In genomic region chr2:219029829-219030165, GRCh38 we compare ENCODE assay signal across 1 cellular context.
TF ChIP-seq lines count a peak whose summit lies in the region.

No MANE protein-coding gene starts in this region.

TF ChIP-seq in HepG2, 621 proteins besides CTCF, POLR2A, EP300 and RAD21 (continued from another document):
- TF ChIP-seq ZNF18 (CRISPR knock-in tag; IDR thresholded peaks at IDR 0.05; ENCODE audit: insufficient replicate concordance) (no peak), GABPB1 (CRISPR knock-in tag; IDR thresholded peaks at IDR 0.05) (peak; percentile 54), MED8 (CRISPR knock-in tag; IDR thresholded peaks at IDR 0.05; ENCODE audit: insufficient replicate concordance) (no peak), ZNF572 (CRISPR knock-in tag; IDR thresholded peaks at IDR 0.05) (0 out of 2 replicates have a peak, but pooled peaks have one; percentile 21), ZNF230 (CRISPR knock-in tag; IDR thresholded peaks at IDR 0.05) (0 out of 2 replicates have a peak, but pooled peaks have one; percentile 51), GATAD1 (CRISPR knock-in tag; IDR thresholded peaks at IDR 0.05) (no peak), DRAP1 (CRISPR knock-in tag; IDR thresholded peaks at IDR 0.05) (0 out of 2 replicates have a peak, but pooled peaks have one; percentile 36), SP4 (CRISPR knock-in tag; IDR thresholded peaks at IDR 0.05) (0 out of 2 replicates have a peak, but pooled peaks have one; percentile 39), ZFP1 (CRISPR knock-in tag; IDR thresholded peaks at IDR 0.05) (0 out of 2 replicates have a peak, but pooled peaks have one; percentile 46), ZNF687 (CRISPR knock-in tag; IDR thresholded peaks at IDR 0.05) (0 out of 2 replicates have a peak, but pooled peaks have one; percentile 35), ZFX (CRISPR knock-in tag; IDR thresholded peaks at IDR 0.05; ENCODE audit: low read depth) (peak; percentile 28; the same call in 1 of the 2 replicates), SP5 (CRISPR knock-in tag; IDR thresholded peaks at IDR 0.05; ENCODE audit: borderline replicate concordance, low read depth) (peak; percentile 84; the same call in 1 of the 2 replicates), HES4 (CRISPR knock-in tag; IDR thresholded peaks at IDR 0.05; ENCODE audit: borderline replicate concordance) (no peak), SOX6 (IDR thresholded peaks at IDR 0.05) (no peak), SOX6 (CRISPR knock-in tag; IDR thresholded peaks at IDR 0.05) (0 out of 2 replicates have a peak, but pooled peaks have one; percentile 17)
- TF ChIP-seq, protein P1, sequence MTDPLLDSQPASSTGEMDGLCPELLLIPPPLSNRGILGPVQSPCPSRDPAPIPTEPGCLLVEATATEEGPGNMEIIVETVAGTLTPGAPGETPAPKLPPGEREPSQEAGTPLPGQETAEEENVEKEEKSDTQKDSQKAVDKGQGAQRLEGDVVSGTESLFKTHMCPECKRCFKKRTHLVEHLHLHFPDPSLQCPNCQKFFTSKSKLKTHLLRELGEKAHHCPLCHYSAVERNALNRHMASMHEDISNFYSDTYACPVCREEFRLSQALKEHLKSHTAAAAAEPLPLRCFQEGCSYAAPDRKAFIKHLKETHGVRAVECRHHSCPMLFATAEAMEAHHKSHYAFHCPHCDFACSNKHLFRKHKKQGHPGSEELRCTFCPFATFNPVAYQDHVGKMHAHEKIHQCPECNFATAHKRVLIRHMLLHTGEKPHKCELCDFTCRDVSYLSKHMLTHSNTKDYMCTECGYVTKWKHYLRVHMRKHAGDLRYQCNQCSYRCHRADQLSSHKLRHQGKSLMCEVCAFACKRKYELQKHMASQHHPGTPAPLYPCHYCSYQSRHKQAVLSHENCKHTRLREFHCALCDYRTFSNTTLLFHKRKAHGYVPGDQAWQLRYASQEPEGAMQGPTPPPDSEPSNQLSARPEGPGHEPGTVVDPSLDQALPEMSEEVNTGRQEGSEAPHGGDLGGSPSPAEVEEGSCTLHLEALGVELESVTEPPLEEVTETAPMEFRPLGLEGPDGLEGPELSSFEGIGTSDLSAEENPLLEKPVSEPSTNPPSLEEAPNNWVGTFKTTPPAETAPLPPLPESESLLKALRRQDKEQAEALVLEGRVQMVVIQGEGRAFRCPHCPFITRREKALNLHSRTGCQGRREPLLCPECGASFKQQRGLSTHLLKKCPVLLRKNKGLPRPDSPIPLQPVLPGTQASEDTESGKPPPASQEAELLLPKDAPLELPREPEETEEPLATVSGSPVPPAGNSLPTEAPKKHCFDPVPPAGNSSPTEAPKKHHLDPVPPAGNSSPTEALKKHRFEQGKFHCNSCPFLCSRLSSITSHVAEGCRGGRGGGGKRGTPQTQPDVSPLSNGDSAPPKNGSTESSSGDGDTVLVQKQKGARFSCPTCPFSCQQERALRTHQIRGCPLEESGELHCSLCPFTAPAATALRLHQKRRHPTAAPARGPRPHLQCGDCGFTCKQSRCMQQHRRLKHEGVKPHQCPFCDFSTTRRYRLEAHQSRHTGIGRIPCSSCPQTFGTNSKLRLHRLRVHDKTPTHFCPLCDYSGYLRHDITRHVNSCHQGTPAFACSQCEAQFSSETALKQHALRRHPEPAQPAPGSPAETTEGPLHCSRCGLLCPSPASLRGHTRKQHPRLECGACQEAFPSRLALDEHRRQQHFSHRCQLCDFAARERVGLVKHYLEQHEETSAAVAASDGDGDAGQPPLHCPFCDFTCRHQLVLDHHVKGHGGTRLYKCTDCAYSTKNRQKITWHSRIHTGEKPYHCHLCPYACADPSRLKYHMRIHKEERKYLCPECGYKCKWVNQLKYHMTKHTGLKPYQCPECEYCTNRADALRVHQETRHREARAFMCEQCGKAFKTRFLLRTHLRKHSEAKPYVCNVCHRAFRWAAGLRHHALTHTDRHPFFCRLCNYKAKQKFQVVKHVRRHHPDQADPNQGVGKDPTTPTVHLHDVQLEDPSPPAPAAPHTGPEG (CRISPR knock-in tag; IDR thresholded peaks at IDR 0.05) = no peak
- TF ChIP-seq, protein P2, sequence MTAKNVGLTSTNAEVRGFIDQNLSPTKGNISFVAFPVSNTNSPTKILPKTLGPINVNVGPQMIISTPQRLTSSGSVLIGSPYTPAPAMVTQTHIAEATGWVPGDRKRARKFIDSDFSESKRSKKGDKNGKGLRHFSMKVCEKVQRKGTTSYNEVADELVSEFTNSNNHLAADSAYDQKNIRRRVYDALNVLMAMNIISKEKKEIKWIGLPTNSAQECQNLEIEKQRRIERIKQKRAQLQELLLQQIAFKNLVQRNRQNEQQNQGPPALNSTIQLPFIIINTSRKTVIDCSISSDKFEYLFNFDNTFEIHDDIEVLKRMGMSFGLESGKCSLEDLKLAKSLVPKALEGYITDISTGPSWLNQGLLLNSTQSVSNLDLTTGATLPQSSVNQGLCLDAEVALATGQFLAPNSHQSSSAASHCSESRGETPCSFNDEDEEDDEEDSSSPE (CRISPR knock-in tag; IDR thresholded peaks at IDR 0.05) = no peak
- TF ChIP-seq, protein P3, sequence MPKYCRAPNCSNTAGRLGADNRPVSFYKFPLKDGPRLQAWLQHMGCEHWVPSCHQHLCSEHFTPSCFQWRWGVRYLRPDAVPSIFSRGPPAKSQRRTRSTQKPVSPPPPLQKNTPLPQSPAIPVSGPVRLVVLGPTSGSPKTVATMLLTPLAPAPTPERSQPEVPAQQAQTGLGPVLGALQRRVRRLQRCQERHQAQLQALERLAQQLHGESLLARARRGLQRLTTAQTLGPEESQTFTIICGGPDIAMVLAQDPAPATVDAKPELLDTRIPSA (CRISPR knock-in tag; IDR thresholded peaks at IDR 0.05; ENCODE audit: borderline replicate concordance) = no peak
- TF ChIP-seq, protein P4, sequence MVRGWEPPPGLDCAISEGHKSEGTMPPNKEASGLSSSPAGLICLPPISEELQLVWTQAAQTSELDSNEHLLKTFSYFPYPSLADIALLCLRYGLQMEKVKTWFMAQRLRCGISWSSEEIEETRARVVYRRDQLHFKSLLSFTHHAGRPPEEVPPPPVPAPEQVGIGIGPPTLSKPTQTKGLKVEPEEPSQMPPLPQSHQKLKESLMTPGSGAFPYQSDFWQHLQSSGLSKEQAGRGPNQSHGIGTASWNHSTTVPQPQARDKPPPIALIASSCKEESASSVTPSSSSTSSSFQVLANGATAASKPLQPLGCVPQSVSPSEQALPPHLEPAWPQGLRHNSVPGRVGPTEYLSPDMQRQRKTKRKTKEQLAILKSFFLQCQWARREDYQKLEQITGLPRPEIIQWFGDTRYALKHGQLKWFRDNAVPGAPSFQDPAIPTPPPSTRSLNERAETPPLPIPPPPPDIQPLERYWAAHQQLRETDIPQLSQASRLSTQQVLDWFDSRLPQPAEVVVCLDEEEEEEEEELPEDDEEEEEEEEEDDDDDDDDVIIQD (CRISPR knock-in tag; IDR thresholded peaks at IDR 0.05; ENCODE audit: low read depth) = 0 out of 2 replicates have a peak, but pooled peaks have one; percentile 17
TF ChIP-seq in HepG2: peak in this region for 60.
